In the genomic region with DNA sequence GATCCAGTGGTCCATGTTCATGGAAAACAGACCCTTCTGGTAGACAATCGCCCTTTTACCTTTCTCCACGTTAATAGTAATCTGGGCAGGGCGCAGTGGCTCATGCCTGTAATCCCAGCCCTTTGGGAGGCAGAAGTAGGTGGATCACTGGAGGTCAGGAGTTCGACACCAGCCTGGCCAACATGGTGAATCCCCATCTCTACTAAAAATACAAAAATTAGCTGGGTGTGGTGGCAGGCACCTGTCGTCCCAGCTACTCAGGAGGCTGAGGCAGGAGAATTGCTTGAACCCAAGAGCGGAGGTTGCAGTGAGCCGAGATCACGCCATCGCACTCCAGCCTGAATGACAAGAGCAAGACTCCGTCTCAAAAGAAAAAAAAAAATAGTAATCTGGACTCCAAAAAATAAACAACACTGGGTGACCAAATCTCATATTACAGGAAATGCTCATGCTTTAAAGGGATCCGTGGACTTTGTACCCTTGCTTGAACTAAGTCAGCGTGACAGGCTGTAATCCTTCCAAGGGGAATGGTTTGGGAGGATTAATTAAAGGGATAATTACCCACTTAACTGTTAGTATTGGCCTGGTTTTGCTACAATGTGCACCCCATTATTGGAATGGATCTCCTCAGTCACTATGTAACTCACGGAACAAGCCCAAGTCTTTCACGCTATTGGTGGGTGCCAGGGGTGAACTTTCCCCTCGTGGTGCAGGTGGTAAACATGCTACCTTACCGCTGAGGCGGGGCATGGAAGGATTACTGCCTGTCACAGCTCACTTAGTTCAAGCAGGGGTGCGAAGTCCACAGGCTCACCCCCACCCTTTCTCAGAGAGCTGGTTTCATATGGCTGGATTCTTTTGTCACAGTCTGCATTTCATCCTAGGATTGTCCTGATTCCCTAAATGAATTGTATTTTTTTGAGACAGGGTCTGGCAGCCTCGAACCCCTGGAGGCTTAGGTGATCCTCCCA, we compare ENCODE assay signal across 1 cellular context.
TF ChIP-seq lines count a peak whose summit lies in the region.

No MANE protein-coding gene starts in this region.

TF ChIP-seq in HepG2, 621 proteins besides CTCF, POLR2A, EP300 and RAD21 (continued from another document and continues in another):
- TF ChIP-seq ZNF737 (CRISPR knock-in tag; IDR thresholded peaks at IDR 0.05; ENCODE audit: borderline replicate concordance) (no peak; the same call in 1 of the 2 replicates), U2AF2 (IDR thresholded peaks at IDR 0.05; ENCODE audit: low read depth, low read length) (no peak), ISX (CRISPR knock-in tag; conservative IDR thresholded peaks at IDR 0.05) (no peak; the same call in 1 of the 2 replicates), ZZZ3 (CRISPR knock-in tag; IDR thresholded peaks at IDR 0.05; ENCODE audit: borderline replicate concordance) (peak; percentile 51), SPEN (CRISPR knock-in tag; IDR thresholded peaks at IDR 0.05; ENCODE audit: low read depth) (peak; percentile 92), ZNF335 (CRISPR knock-in tag; IDR thresholded peaks at IDR 0.05) (peak; percentile 85; the same call in 1 of the 2 replicates), DR1 (CRISPR knock-in tag; IDR thresholded peaks at IDR 0.05) (peak; percentile 26; the same call in 1 of the 2 replicates), FOXC1 (CRISPR knock-in tag; IDR thresholded peaks at IDR 0.05; ENCODE audit: borderline replicate concordance) (peak; percentile 93; the same call in 1 of the 2 replicates), RNF2 (conservative IDR thresholded peaks at IDR 0.05; ENCODE audit: low read depth) (no peak; the same call in none of the 2 replicates), KDM2A (CRISPR knock-in tag; IDR thresholded peaks at IDR 0.05; ENCODE audit: borderline replicate concordance, low read depth) (peak; percentile 70), MAF1 (CRISPR knock-in tag; IDR thresholded peaks at IDR 0.05; ENCODE audit: borderline replicate concordance) (no peak; the same call in 1 of the 2 replicates), ZBTB4 (CRISPR knock-in tag; IDR thresholded peaks at IDR 0.05; ENCODE audit: borderline replicate concordance) (peak; percentile 78; the same call in 1 of the 2 replicates), ZNF263 (CRISPR knock-in tag; IDR thresholded peaks at IDR 0.05) (no peak), GPBP1L1 (CRISPR knock-in tag; IDR thresholded peaks at IDR 0.05) (no peak), SMYD3 (CRISPR knock-in tag; IDR thresholded peaks at IDR 0.05) (no peak), ZKSCAN5 (CRISPR knock-in tag; IDR thresholded peaks at IDR 0.05) (no peak), NONO (IDR thresholded peaks at IDR 0.05) (no peak), NONO (CRISPR knock-in tag; conservative IDR thresholded peaks at IDR 0.05) (peak; percentile 89), ZFP82 (CRISPR knock-in tag; IDR thresholded peaks at IDR 0.05; ENCODE audit: borderline replicate concordance) (no peak), ZNF781 (CRISPR knock-in tag; IDR thresholded peaks at IDR 0.05; ENCODE audit: borderline replicate concordance, not compliant biosample characterization) (peak; percentile 90), RXRA (CRISPR knock-in tag; IDR thresholded peaks at IDR 0.05) (peak; percentile 99), ELF3 (CRISPR knock-in tag; IDR thresholded peaks at IDR 0.05) (peak; percentile 95), ATF4 (CRISPR knock-in tag; IDR thresholded peaks at IDR 0.05) (peak in 1 of 2 experiments; percentile 69; a peak in 2 of 4 replicates), HDAC1 (CRISPR knock-in tag; IDR thresholded peaks at IDR 0.05) (peak; percentile 86), NR2C2 (CRISPR knock-in tag; IDR thresholded peaks at IDR 0.05; ENCODE audit: borderline replicate concordance) (peak; percentile 95), TBX3 (IDR thresholded peaks at IDR 0.05; ENCODE audit: borderline replicate concordance) (peak; percentile 91), KLF11 (CRISPR knock-in tag; IDR thresholded peaks at IDR 0.05) (peak; percentile 98), ZNF24 (IDR thresholded peaks at IDR 0.05) (peak; percentile 62; the same call in 1 of the 2 replicates), IRF1 (CRISPR knock-in tag; IDR thresholded peaks at IDR 0.05; ENCODE audit: low read depth) (0 out of 2 replicates have a peak, but pooled peaks have one; percentile 54), ZNF333 (CRISPR knock-in tag; IDR thresholded peaks at IDR 0.05; ENCODE audit: borderline replicate concordance) (peak; percentile 33; the same call in 1 of the 2 replicates)
- TF ChIP-seq, protein P1, sequence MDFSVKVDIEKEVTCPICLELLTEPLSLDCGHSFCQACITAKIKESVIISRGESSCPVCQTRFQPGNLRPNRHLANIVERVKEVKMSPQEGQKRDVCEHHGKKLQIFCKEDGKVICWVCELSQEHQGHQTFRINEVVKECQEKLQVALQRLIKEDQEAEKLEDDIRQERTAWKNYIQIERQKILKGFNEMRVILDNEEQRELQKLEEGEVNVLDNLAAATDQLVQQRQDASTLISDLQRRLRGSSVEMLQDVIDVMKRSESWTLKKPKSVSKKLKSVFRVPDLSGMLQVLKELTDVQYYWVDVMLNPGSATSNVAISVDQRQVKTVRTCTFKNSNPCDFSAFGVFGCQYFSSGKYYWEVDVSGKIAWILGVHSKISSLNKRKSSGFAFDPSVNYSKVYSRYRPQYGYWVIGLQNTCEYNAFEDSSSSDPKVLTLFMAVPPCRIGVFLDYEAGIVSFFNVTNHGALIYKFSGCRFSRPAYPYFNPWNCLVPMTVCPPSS (IDR thresholded peaks at IDR 0.05), result no peak
- TF ChIP-seq, protein P2, sequence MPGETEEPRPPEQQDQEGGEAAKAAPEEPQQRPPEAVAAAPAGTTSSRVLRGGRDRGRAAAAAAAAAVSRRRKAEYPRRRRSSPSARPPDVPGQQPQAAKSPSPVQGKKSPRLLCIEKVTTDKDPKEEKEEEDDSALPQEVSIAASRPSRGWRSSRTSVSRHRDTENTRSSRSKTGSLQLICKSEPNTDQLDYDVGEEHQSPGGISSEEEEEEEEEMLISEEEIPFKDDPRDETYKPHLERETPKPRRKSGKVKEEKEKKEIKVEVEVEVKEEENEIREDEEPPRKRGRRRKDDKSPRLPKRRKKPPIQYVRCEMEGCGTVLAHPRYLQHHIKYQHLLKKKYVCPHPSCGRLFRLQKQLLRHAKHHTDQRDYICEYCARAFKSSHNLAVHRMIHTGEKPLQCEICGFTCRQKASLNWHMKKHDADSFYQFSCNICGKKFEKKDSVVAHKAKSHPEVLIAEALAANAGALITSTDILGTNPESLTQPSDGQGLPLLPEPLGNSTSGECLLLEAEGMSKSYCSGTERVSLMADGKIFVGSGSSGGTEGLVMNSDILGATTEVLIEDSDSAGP (CRISPR knock-in tag; IDR thresholded peaks at IDR 0.05; ENCODE audit: borderline replicate concordance), result peak; percentile 95
- TF ChIP-seq, protein P3, sequence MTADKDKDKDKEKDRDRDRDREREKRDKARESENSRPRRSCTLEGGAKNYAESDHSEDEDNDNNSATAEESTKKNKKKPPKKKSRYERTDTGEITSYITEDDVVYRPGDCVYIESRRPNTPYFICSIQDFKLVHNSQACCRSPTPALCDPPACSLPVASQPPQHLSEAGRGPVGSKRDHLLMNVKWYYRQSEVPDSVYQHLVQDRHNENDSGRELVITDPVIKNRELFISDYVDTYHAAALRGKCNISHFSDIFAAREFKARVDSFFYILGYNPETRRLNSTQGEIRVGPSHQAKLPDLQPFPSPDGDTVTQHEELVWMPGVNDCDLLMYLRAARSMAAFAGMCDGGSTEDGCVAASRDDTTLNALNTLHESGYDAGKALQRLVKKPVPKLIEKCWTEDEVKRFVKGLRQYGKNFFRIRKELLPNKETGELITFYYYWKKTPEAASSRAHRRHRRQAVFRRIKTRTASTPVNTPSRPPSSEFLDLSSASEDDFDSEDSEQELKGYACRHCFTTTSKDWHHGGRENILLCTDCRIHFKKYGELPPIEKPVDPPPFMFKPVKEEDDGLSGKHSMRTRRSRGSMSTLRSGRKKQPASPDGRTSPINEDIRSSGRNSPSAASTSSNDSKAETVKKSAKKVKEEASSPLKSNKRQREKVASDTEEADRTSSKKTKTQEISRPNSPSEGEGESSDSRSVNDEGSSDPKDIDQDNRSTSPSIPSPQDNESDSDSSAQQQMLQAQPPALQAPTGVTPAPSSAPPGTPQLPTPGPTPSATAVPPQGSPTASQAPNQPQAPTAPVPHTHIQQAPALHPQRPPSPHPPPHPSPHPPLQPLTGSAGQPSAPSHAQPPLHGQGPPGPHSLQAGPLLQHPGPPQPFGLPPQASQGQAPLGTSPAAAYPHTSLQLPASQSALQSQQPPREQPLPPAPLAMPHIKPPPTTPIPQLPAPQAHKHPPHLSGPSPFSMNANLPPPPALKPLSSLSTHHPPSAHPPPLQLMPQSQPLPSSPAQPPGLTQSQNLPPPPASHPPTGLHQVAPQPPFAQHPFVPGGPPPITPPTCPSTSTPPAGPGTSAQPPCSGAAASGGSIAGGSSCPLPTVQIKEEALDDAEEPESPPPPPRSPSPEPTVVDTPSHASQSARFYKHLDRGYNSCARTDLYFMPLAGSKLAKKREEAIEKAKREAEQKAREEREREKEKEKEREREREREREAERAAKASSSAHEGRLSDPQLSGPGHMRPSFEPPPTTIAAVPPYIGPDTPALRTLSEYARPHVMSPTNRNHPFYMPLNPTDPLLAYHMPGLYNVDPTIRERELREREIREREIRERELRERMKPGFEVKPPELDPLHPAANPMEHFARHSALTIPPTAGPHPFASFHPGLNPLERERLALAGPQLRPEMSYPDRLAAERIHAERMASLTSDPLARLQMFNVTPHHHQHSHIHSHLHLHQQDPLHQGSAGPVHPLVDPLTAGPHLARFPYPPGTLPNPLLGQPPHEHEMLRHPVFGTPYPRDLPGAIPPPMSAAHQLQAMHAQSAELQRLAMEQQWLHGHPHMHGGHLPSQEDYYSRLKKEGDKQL (CRISPR knock-in tag; IDR thresholded peaks at IDR 0.05; ENCODE audit: low read depth), result peak; percentile 73; the same call in 1 of the 2 replicates
- TF ChIP-seq, protein P4, sequence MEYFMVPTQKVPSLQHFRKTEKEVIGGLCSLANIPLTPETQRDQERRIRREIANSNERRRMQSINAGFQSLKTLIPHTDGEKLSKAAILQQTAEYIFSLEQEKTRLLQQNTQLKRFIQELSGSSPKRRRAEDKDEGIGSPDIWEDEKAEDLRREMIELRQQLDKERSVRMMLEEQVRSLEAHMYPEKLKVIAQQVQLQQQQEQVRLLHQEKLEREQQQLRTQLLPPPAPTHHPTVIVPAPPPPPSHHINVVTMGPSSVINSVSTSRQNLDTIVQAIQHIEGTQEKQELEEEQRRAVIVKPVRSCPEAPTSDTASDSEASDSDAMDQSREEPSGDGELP (IDR thresholded peaks at IDR 0.05; ENCODE audit: borderline replicate concordance, low read depth), result peak; percentile 80; the same call in 1 of the 2 replicates
- TF ChIP-seq, protein P5, sequence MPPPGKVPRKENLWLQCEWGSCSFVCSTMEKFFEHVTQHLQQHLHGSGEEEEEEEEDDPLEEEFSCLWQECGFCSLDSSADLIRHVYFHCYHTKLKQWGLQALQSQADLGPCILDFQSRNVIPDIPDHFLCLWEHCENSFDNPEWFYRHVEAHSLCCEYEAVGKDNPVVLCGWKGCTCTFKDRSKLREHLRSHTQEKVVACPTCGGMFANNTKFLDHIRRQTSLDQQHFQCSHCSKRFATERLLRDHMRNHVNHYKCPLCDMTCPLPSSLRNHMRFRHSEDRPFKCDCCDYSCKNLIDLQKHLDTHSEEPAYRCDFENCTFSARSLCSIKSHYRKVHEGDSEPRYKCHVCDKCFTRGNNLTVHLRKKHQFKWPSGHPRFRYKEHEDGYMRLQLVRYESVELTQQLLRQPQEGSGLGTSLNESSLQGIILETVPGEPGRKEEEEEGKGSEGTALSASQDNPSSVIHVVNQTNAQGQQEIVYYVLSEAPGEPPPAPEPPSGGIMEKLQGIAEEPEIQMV (CRISPR knock-in tag; IDR thresholded peaks at IDR 0.05; ENCODE audit: low read depth), result peak; percentile 62; the same call in 1 of the 2 replicates
